Comparison of ENCODE assay signal across 9 cellular contexts in the genomic region with DNA sequence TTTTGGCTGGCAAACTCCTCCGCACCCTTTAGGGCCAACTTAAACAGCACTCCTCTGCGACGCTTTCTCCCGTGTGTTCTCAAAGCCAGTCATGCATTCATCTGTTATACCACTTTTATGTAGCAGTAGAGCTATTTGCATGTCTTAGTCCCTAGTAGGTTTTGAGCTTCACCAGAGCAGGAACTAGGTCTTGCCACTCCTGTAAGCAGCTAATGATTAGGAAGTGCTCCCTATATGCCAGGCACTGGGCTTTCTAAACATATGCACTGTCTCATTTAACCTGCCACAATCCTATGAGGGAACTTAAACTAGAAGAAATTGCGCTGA.
A peak's percentile ranks its signal among the peaks of the same experiment; 100 is the strongest.
DNase-seq lines count a peak whose midpoint lies in the region; ATAC-seq and TF ChIP-seq lines count a peak whose summit lies in the region.
"Had no signal": no experiment of that assay in that cellular context is flagged by ENCODE, and none has a peak within 500 bp of the region (broad histone marks: within the 10 kb centered on the region; RNA-seq: fewer than 3 reads in every experiment).

No MANE protein-coding gene starts in this region.

- POLR2A ChIA-PET in SK-N-SH (lab: Yijun Ruan, JAX) = no interaction called here

- no peak for TF ChIP-seq RAD21 in SK-N-SH (IDR thresholded peaks at IDR 0.05; ENCODE audit: low read length)

- H3K36me3 ChIP-seq in SK-N-SH (replicated peaks in 1 of 2; ENCODE audit: control insufficient read depth in 1 of 2, insufficient read depth in 2 of 2, low read length in 1 of 2) (peaks cover 25 to 57% of the 10 kb centered on the region in 2 experiments), thyroid gland (no peaks in the 10 kb centered on the region)

- TF ChIP-seq CTCF in SK-N-SH (IDR thresholded peaks at IDR 0.05) (no peak), thyroid gland (IDR thresholded peaks at IDR 0.05) (no peak)

- peaks cover 43% of the 10 kb centered on the region for H4K20me1 ChIP-seq in SK-N-SH (ENCODE audit: insufficient read depth)

- CTCF ChIA-PET in SK-N-SH (lab: Yijun Ruan, JAX) = interaction anchor here (1.3 to 1.6 kb wide), 2 partner anchors 29 to 149 kb away, joined by 5 read pairs; no protein-coding TSS in a partner anchor

- peaks cover 99% of the 10 kb centered on the region for H3K79me2 ChIP-seq in SK-N-SH (ENCODE audit: insufficient read depth)

- H3K27me3 ChIP-seq in SK-N-SH (ENCODE audit: insufficient read depth) = no peaks in the 10 kb centered on the region
- H3K27me3 ChIP-seq in thyroid gland = no peaks in the 10 kb centered on the region

- no peak overlapping the region for H3K4me3 Mint-ChIP-seq in activated naive CD8-positive, alpha-beta T cell treated with anti-CD3 and anti-CD28 coated beads for 36 hours

- peak overlapping the region; percentile 81 for H3K27ac Mint-ChIP-seq in activated naive CD8-positive, alpha-beta T cell treated with anti-CD3 and anti-CD28 coated beads for 36 hours

- H3K27me3 Mint-ChIP-seq in activated naive CD8-positive, alpha-beta T cell treated with anti-CD3 and anti-CD28 coated beads for 36 hours = peaks cover 7% of the 10 kb centered on the region

- no peak for DNase-seq in SK-N-SH
- DNase-seq in activated naive CD8-positive, alpha-beta T cell treated with anti-CD3 and anti-CD28 coated beads for 36 hours = no peak
- peak in 1 of 2 donors; percentile 28 for DNase-seq in thyroid gland
- DNase-seq in NCI-H146 (lab: John Stamatoyannopoulos, UW) = no peak
- no peak for DNase-seq in middle frontal gyrus (ENCODE audit: extremely low spot score, low spot score)
- DNase-seq in putamen (ENCODE audit: low spot score) = no peak
- DNase-seq: activated gamma-delta T cell had no signal

- TF ChIP-seq EP300 in SK-N-SH (IDR thresholded peaks at IDR 0.05; ENCODE audit: borderline replicate concordance in 1 of 2, low read depth in 1 of 2, low read length in 1 of 2) = no peak

- H3K4me3 ChIP-seq in SK-N-SH (ENCODE audit: low read depth in 2 of 2, low read length in 1 of 2) = no peak overlapping the region
- H3K4me3 ChIP-seq in thyroid gland (replicated peaks in 1 of 3) = no peak overlapping the region

- H3K4me1 Mint-ChIP-seq in activated naive CD8-positive, alpha-beta T cell treated with anti-CD3 and anti-CD28 coated beads for 36 hours = peaks cover 12% of the 10 kb centered on the region

- no peak for ATAC-seq in SK-N-SH treated with all-trans-retinoic acid at 6 μM for 48 hours
- peak; percentile 71 for ATAC-seq in HG02852 (IDR thresholded peaks at IDR 0.05; ENCODE audit: unreplicated experiment)

- H3K27ac ChIP-seq in SK-N-SH (ENCODE audit: low read depth in 2 of 2, low read length in 1 of 2) (peak overlapping the region; percentile 65 to 70), thyroid gland (peak overlapping the region; percentile 79 to 81 (median 81))

- H2AFZ ChIP-seq in SK-N-SH (ENCODE audit: low read depth) = no peak overlapping the region

- H3K9me3 Mint-ChIP-seq in activated naive CD8-positive, alpha-beta T cell treated with anti-CD3 and anti-CD28 coated beads for 36 hours = no peaks in the 10 kb centered on the region

- WGBS in SK-N-SH (ENCODE audit: low lambda C conversion rate) = over 99% methylated on average over 5 of the region's 5 CpGs
- 55 to 59% methylated on average over 5 of the region's 5 CpGs for WGBS in thyroid gland, 2 donors

- H3K4me1 ChIP-seq in SK-N-SH (ENCODE audit: control insufficient read depth in 1 of 2, insufficient read depth in 2 of 2, low read depth in 1 of 2, low read length in 1 of 2) (peaks cover 19 to 21% of the 10 kb centered on the region in 2 experiments), thyroid gland (peaks cover 40 to 62% of the 10 kb centered on the region in 2 donors)

- H3K9me3 ChIP-seq in SK-N-SH (no peaks in the 10 kb centered on the region), thyroid gland (no peaks in the 10 kb centered on the region)

- H3F3A ChIP-seq in SK-N-SH (replicated peaks; ENCODE audit: insufficient read depth) = peaks cover 25% of the 10 kb centered on the region

- intact Hi-C loops in thyroid gland (cut with DNase I) = no loop called here

- 0 out of 2 replicates have a peak overlapping the region, but pooled peaks have one; percentile 8 for H3K4me2 ChIP-seq in SK-N-SH

- TF ChIP-seq POLR2A in thyroid gland (IDR thresholded peaks at IDR 0.05) = no peak

- no peaks in the 10 kb centered on the region for H3K36me3 Mint-ChIP-seq in activated naive CD8-positive, alpha-beta T cell treated with anti-CD3 and anti-CD28 coated beads for 36 hours

- H3K9me2 ChIP-seq in SK-N-SH = no peaks in the 10 kb centered on the region

- H3K9ac ChIP-seq in SK-N-SH = no peak overlapping the region

TF ChIP-seq in SK-N-SH, 30 proteins besides CTCF, POLR2A, EP300 and RAD21:
- no peak for TF ChIP-seq FOXM1 (IDR thresholded peaks at IDR 0.05; ENCODE audit: low read depth)
- TF ChIP-seq, protein P1, sequence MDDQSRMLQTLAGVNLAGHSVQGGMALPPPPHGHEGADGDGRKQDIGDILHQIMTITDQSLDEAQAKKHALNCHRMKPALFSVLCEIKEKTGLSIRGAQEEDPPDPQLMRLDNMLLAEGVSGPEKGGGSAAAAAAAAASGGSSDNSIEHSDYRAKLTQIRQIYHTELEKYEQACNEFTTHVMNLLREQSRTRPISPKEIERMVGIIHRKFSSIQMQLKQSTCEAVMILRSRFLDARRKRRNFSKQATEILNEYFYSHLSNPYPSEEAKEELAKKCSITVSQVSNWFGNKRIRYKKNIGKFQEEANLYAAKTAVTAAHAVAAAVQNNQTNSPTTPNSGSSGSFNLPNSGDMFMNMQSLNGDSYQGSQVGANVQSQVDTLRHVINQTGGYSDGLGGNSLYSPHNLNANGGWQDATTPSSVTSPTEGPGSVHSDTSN (IDR thresholded peaks at IDR 0.05) = no peak
- no peak for TF ChIP-seq TCF12 (IDR thresholded peaks at IDR 0.05)
- no peak for TF ChIP-seq RCOR1 (IDR thresholded peaks at IDR 0.05; ENCODE audit: low read length)
- no peak for TF ChIP-seq GABPA (IDR thresholded peaks at IDR 0.05; ENCODE audit: low read depth)
- TF ChIP-seq SMC3 (IDR thresholded peaks at IDR 0.05; ENCODE audit: low read depth, low read length) = no peak
- no peak for TF ChIP-seq POLR2AphosphoS5 (IDR thresholded peaks at IDR 0.05; ENCODE audit: low read depth, low read length)
- no peak for TF ChIP-seq YY1 (IDR thresholded peaks at IDR 0.05; ENCODE audit: low read depth)
- no peak for TF ChIP-seq GATA2 (CRISPR knock-in tag; IDR thresholded peaks at IDR 0.05)
TF ChIP-seq in SK-N-SH: peak in this region for 0.

TF ChIP-seq in SK-N-SH treated with all-trans-retinoic acid at 6 μM for 48 hours, 23 proteins besides CTCF, POLR2A, EP300 and RAD21:
- TF ChIP-seq ISL1 (CRISPR knock-in tag; IDR thresholded peaks at IDR 0.05) = no peak
- no peak for TF ChIP-seq GLIS3 (CRISPR knock-in tag; IDR thresholded peaks at IDR 0.05)
- TF ChIP-seq OSR1 (CRISPR knock-in tag; IDR thresholded peaks at IDR 0.05) = no peak
- TF ChIP-seq SNAI2 (CRISPR knock-in tag; IDR thresholded peaks at IDR 0.05) = no peak
- TF ChIP-seq RARB (CRISPR knock-in tag; IDR thresholded peaks at IDR 0.05) = no peak
